7 cellular contexts compared by ENCODE assay signal in genomic region chr3:180161770-180162169, GRCh38.
"Had no signal": no experiment of that assay in that cellular context is flagged by ENCODE, and none has a peak within 500 bp of the region (broad histone marks: within the 10 kb centered on the region; RNA-seq: fewer than 3 reads in every experiment).

No MANE protein-coding gene starts in this region.

- H3K9ac ChIP-seq: KMS-11 had no signal

- ATAC-seq: K562 had no signal

- H3K27ac ChIP-seq: HL-60, KMS-11 had no signal

- H3K4me3 ChIP-seq: K562 had no signal

- FAIRE-seq: HTR-8/SVneo, K562 had no signal

- H3K4me2 ChIP-seq: KMS-11 had no signal

- DNase-seq: IMR-90, KBM-7, KG1 had no signal
